ENCODE assay signal across 37 cellular contexts in genomic region chrX:78476701-78477100, GRCh38.
"Had no signal": no experiment of that assay in that cellular context is flagged by ENCODE, and none has a peak within 500 bp of the region (broad histone marks: within the 10 kb centered on the region; RNA-seq: fewer than 3 reads in every experiment).

No MANE protein-coding gene starts in this region.

- H3K9me3 Mint-ChIP-seq: activated CD4-positive, alpha-beta memory T cell treated with anti-CD3 and anti-CD28 coated beads for 36 hours; activated T-cell treated with anti-CD3 and anti-CD28 coated beads, Interleukin-2, amount 50 U/mL, for 4 hours; activated T-helper 17 cell treated with anti-CD3 and anti-CD28 coated beads, Interleukin-2, amount 50 U/mL, for 72 hours had no signal

- H3K27me3 ChIP-seq: adrenal gland, cardiac muscle cell had no signal

- H3K27me3 Mint-ChIP-seq: activated CD4-positive, alpha-beta memory T cell treated with anti-CD3 and anti-CD28 coated beads for 36 hours; activated CD4-positive, alpha-beta T cell treated with anti-CD3 and anti-CD28 coated beads, Interleukin-2, amount 10 ng/mL, durations not matched to agents 24 days and 14 days; activated CD8-positive, alpha-beta T cell treated with anti-CD3 and anti-CD28 coated beads for 36 hours; activated naive CD8-positive, alpha-beta T cell treated with anti-CD3 and anti-CD28 coated beads for 36 hours; activated T-helper 17 cell treated with anti-CD3 and anti-CD28 coated beads, Interleukin-2, amount 50 U/mL, for 72 hours; brain had no signal

- H3K36me3 Mint-ChIP-seq: activated CD4-positive, alpha-beta memory T cell treated with anti-CD3 and anti-CD28 coated beads for 36 hours; activated naive CD8-positive, alpha-beta T cell treated with anti-CD3 and anti-CD28 coated beads for 36 hours; brain had no signal

- H3K27ac Mint-ChIP-seq: activated B cell treated with CpG ODN at 0.5 μM for 24 hours; activated CD4-positive, alpha-beta memory T cell treated with anti-CD3 and anti-CD28 coated beads for 36 hours; activated CD4-positive, alpha-beta T cell treated with anti-CD3 and anti-CD28 coated beads, Interleukin-2, amount 10 ng/mL, durations not matched to agents 24 days and 14 days; activated CD8-positive, alpha-beta T cell treated with anti-CD3 and anti-CD28 coated beads for 36 hours; activated naive CD4-positive, alpha-beta T cell treated with anti-CD3 and anti-CD28 coated beads for 36 hours; activated naive CD4-positive, alpha-beta T cell treated with anti-CD3 and anti-CD28 coated beads, Interleukin-2, amount 50 U/mL, for 72 hours; activated naive CD8-positive, alpha-beta T cell treated with anti-CD3 and anti-CD28 coated beads for 36 hours; activated T-cell treated with anti-CD3 and anti-CD28 coated beads, Interleukin-2, amount 50 U/mL, for 72 hours; activated T-helper 1 cell treated with anti-CD3 and anti-CD28 coated beads, Interleukin-12 subunit alpha, Interleukin-12 subunit beta, Interleukin-2, Interleukin-4 antibody, amounts not matched to agents 30 ng/mL and 10 ng/mL and 1 ng/mL, durations not matched to agents 14 hours and 24 hours and 36 hours; activated T-helper 17 cell treated with anti-CD3 and anti-CD28 coated beads, Interleukin-2, amount 50 U/mL, for 72 hours; brain; T-helper 1 cell treated with Interleukin-12 subunit alpha and Interleukin-12 subunit beta and Interleukin-4 antibody, amounts not matched to agents 30 μg/mL and 1 μg/mL, for 36 hours; T-helper 2 cell treated with Interferon-gamma antibody and Interleukin-4, amounts not matched to agents 5 μg/mL and 100 μg/mL, for 36 hours had no signal

- H3K9me3 ChIP-seq: adrenal gland had no signal

- H3K4me1 ChIP-seq: adrenal gland had no signal

- FAIRE-seq: bronchial epithelial cell, TTC549 had no signal

- H3K4me3 Mint-ChIP-seq: activated B cell treated with CpG ODN at 0.5 μM for 24 hours; activated CD4-positive, alpha-beta memory T cell treated with anti-CD3 and anti-CD28 coated beads for 36 hours; activated CD4-positive, alpha-beta T cell treated with anti-CD3 and anti-CD28 coated beads, Interleukin-2, amount 10 ng/mL, durations not matched to agents 24 days and 14 days; activated CD8-positive, alpha-beta T cell treated with anti-CD3 and anti-CD28 coated beads for 36 hours; activated naive CD4-positive, alpha-beta T cell treated with anti-CD3 and anti-CD28 coated beads for 36 hours; activated naive CD8-positive, alpha-beta T cell treated with anti-CD3 and anti-CD28 coated beads for 36 hours; activated T-cell treated with anti-CD3 and anti-CD28 coated beads, Interleukin-2, amount 50 U/mL, for 4 hours; activated T-cell treated with anti-CD3 and anti-CD28 coated beads, Interleukin-2, amount 50 U/mL, for 72 hours; activated T-helper 1 cell treated with anti-CD3 and anti-CD28 coated beads, Interleukin-12 subunit alpha, Interleukin-12 subunit beta, Interleukin-2, Interleukin-4 antibody, amounts not matched to agents 30 ng/mL and 10 ng/mL and 1 ng/mL, durations not matched to agents 14 hours and 24 hours and 36 hours; activated T-helper 17 cell treated with anti-CD3 and anti-CD28 coated beads, Interleukin-2, amount 50 U/mL, for 72 hours; brain; central memory CD8-positive, alpha-beta T cell; T-helper 1 cell treated with Interleukin-12 subunit alpha and Interleukin-12 subunit beta and Interleukin-4 antibody, amounts not matched to agents 30 μg/mL and 1 μg/mL, for 36 hours; T-helper 2 cell treated with Interferon-gamma antibody and Interleukin-4, amounts not matched to agents 5 μg/mL and 100 μg/mL, for 36 hours had no signal

- DNase-seq: activated B cell treated with CpG ODN at 0.5 μM for 24 hours; activated CD4-positive, alpha-beta memory T cell treated with anti-CD3 and anti-CD28 coated beads for 36 hours; activated CD4-positive, alpha-beta T cell treated with anti-CD3 and anti-CD28 coated beads for 4 hours; activated CD4-positive, alpha-beta T cell treated with anti-CD3 and anti-CD28 coated beads, Interleukin-2, amount 10 ng/mL, durations not matched to agents 24 days and 14 days; activated CD4-positive, alpha-beta T cell treated with anti-CD3 and anti-CD28 coated beads, Interleukin-2, amount 50 U/mL, for 1 hour; activated CD4-positive, alpha-beta T cell treated with anti-CD3 and anti-CD28 coated beads, Interleukin-2, amount 50 U/mL, for 4 hours; activated CD4-positive, CD25-positive, alpha-beta regulatory T cell treated with anti-CD3 and anti-CD28 coated beads, Interleukin-2, amount 50 U/mL, for 72 hours; activated CD8-positive, alpha-beta memory T cell treated with anti-CD3 and anti-CD28 coated beads, Interleukin-2, amount 50 U/mL, for 4 hours; activated CD8-positive, alpha-beta T cell treated with anti-CD3 and anti-CD28 coated beads for 36 hours; activated effector memory CD4-positive, alpha-beta T cell treated with anti-CD3 and anti-CD28 coated beads, Interleukin-2, amount 50 U/mL, for 16 hours; activated gamma-delta T cell treated with Interleukin-2 at 50 U/mL for 16 hours; activated naive CD4-positive, alpha-beta T cell; activated naive CD4-positive, alpha-beta T cell treated with anti-CD3 and anti-CD28 coated beads for 36 hours; activated naive CD4-positive, alpha-beta T cell treated with anti-CD3 and anti-CD28 coated beads, Interleukin-2, amount 50 U/mL, for 16 hours; activated naive CD8-positive, alpha-beta T cell treated with anti-CD3 and anti-CD28 coated beads for 36 hours; activated T-cell treated with anti-CD3 and anti-CD28 coated beads for 4 hours; activated T-cell treated with anti-CD3 and anti-CD28 coated beads, Interleukin-2, amount 50 U/mL, for 1 hour; activated T-cell treated with anti-CD3 and anti-CD28 coated beads, Interleukin-2, amount 50 U/mL, for 4 hours; activated T-cell treated with anti-CD3 and anti-CD28 coated beads, Interleukin-2, amount 50 U/mL, for 72 hours; adrenal gland; amniotic stem cell; aorta; caudate nucleus; T-helper 1 cell; T-helper 2 cell; T-helper 9 cell had no signal

- H3K4me3 ChIP-seq: adrenal gland, cardiac muscle cell had no signal

- H3K4me1 Mint-ChIP-seq: activated B cell treated with CpG ODN at 0.5 μM for 24 hours; activated CD4-positive, alpha-beta T cell treated with anti-CD3 and anti-CD28 coated beads, Interleukin-2, amount 10 ng/mL, durations not matched to agents 24 days and 14 days; activated naive CD8-positive, alpha-beta T cell treated with anti-CD3 and anti-CD28 coated beads for 36 hours; activated T-helper 17 cell treated with anti-CD3 and anti-CD28 coated beads, Interleukin-2, amount 50 U/mL, for 72 hours; brain; central memory CD8-positive, alpha-beta T cell had no signal

- ATAC-seq: activated CD8-positive, alpha-beta T cell treated with anti-CD3 and anti-CD28 coated beads for 36 hours; activated naive CD4-positive, alpha-beta T cell treated with anti-CD3 and anti-CD28 coated beads, Interleukin-2, amount 50 U/mL, for 72 hours; activated T-cell treated with anti-CD3 and anti-CD28 coated beads, Interleukin-2, amount 50 U/mL, for 4 hours; activated T-cell treated with anti-CD3 and anti-CD28 coated beads, Interleukin-2, amount 50 U/mL, for 72 hours; activated T-helper 17 cell treated with anti-CD3 and anti-CD28 coated beads, Interleukin-2, amount 50 U/mL, for 72 hours had no signal

- H3K27ac ChIP-seq: adrenal gland, cardiac muscle cell, VCaP had no signal

- H3K36me3 ChIP-seq: adrenal gland, cardiac muscle cell had no signal
